In genomic region chr4:185304541-185304940, GRCh38 we compare ENCODE assay signal across 18 cellular contexts.
DNase-seq lines count a peak whose midpoint lies in the region; ATAC-seq and TF ChIP-seq lines count a peak whose summit lies in the region.
"Had no signal": no experiment of that assay in that cellular context is flagged by ENCODE, and none has a peak within 500 bp of the region (broad histone marks: within the 10 kb centered on the region; RNA-seq: fewer than 3 reads in every experiment).

No MANE protein-coding gene starts in this region.

- ATAC-seq in GM18909 (IDR thresholded peaks at IDR 0.05; ENCODE audit: poor library complexity, unreplicated experiment) (peak; percentile 0), HG03432 (IDR thresholded peaks at IDR 0.05; ENCODE audit: unreplicated experiment) (peak; percentile 0), HG02885 (IDR thresholded peaks at IDR 0.05; ENCODE audit: poor library complexity, unreplicated experiment) (no peak), natural killer cell (no peak)
- ATAC-seq: gastroesophageal sphincter had no signal

- TF ChIP-seq CTCF in brain (conservative IDR thresholded peaks at IDR 0.05) (no peak), natural killer cell (IDR thresholded peaks at IDR 0.05) (no peak)

- no peak overlapping the region for H3K4me2 ChIP-seq in skeletal muscle satellite cell (ENCODE audit: low read length)

- H3K36me3 Mint-ChIP-seq in brain, result peaks cover 44% of the 10 kb centered on the region
- no peaks in the 10 kb centered on the region for H3K36me3 Mint-ChIP-seq in natural killer cell
- H3K36me3 Mint-ChIP-seq: activated CD4-positive, alpha-beta memory T cell treated with anti-CD3 and anti-CD28 coated beads for 36 hours had no signal

- peaks cover 38% of the 10 kb centered on the region for H3K4me1 Mint-ChIP-seq in brain
- peaks cover 0 to 7% of the 10 kb centered on the region in 2 donors for H3K4me1 Mint-ChIP-seq in natural killer cell

- no peak for DNase-seq in natural killer cell
- no peak for DNase-seq in AG20443 (ENCODE audit: low spot score)
- no peak for DNase-seq in cerebellar nuclear complex (lab: John Stamatoyannopoulos, UW)
- DNase-seq: DMS79, NCI-H1092 treated with DMSO at 0.1 percent for 48 hours, NCI-H226, sigmoid colon had no signal

- H3K27ac Mint-ChIP-seq in brain (peak overlapping the region; percentile 1 to 94 (median 92)), natural killer cell (no peak overlapping the region)
- H3K27ac Mint-ChIP-seq: activated CD4-positive, alpha-beta memory T cell treated with anti-CD3 and anti-CD28 coated beads for 36 hours; activated T-helper 1 cell treated with anti-CD3 and anti-CD28 coated beads, Interleukin-12 subunit alpha, Interleukin-12 subunit beta, Interleukin-2, Interleukin-4 antibody, amounts not matched to agents 30 ng/mL and 10 ng/mL and 1 ng/mL, durations not matched to agents 14 hours and 24 hours and 36 hours; stimulated activated naive CD8-positive, alpha-beta T cell treated with anti-CD3 and anti-CD28 coated beads, Interleukin-15, Interleukin-2, amounts not matched to agents 100 ng/mL and 50 ng/mL, for 24 hours had no signal

- peaks cover 31% of the 10 kb centered on the region for H3K4me1 ChIP-seq in skeletal muscle satellite cell (ENCODE audit: control insufficient read depth, insufficient read depth, low read length)
- H3K4me1 ChIP-seq: gastroesophageal sphincter had no signal

- peaks cover 4% of the 10 kb centered on the region for H3K36me3 ChIP-seq in skeletal muscle satellite cell (ENCODE audit: insufficient read depth, low read length)
- H3K36me3 ChIP-seq: neutrophil, sigmoid colon had no signal

- no peak overlapping the region for H3K4me3 Mint-ChIP-seq in brain
- no peak overlapping the region for H3K4me3 Mint-ChIP-seq in natural killer cell
- H3K4me3 Mint-ChIP-seq: activated CD4-positive, alpha-beta memory T cell treated with anti-CD3 and anti-CD28 coated beads for 36 hours; activated T-helper 1 cell treated with anti-CD3 and anti-CD28 coated beads, Interleukin-12 subunit alpha, Interleukin-12 subunit beta, Interleukin-2, Interleukin-4 antibody, amounts not matched to agents 30 ng/mL and 10 ng/mL and 1 ng/mL, durations not matched to agents 14 hours and 24 hours and 36 hours; stimulated activated naive CD8-positive, alpha-beta T cell treated with anti-CD3 and anti-CD28 coated beads, Interleukin-15, Interleukin-2, amounts not matched to agents 100 ng/mL and 50 ng/mL, for 24 hours had no signal

- H3K9me3 Mint-ChIP-seq in brain (no peaks in the 10 kb centered on the region), natural killer cell (no peaks in the 10 kb centered on the region)
- H3K9me3 Mint-ChIP-seq: activated CD4-positive, alpha-beta memory T cell treated with anti-CD3 and anti-CD28 coated beads for 36 hours; activated T-helper 1 cell treated with anti-CD3 and anti-CD28 coated beads, Interleukin-12 subunit alpha, Interleukin-12 subunit beta, Interleukin-2, Interleukin-4 antibody, amounts not matched to agents 30 ng/mL and 10 ng/mL and 1 ng/mL, durations not matched to agents 14 hours and 24 hours and 36 hours; stimulated activated naive CD8-positive, alpha-beta T cell treated with anti-CD3 and anti-CD28 coated beads, Interleukin-15, Interleukin-2, amounts not matched to agents 100 ng/mL and 50 ng/mL, for 24 hours had no signal

- H3K9ac ChIP-seq in skeletal muscle satellite cell (ENCODE audit: low read depth, low read length), result peak overlapping the region; percentile 71
- H3K9ac ChIP-seq: BLaER1 treated with 17β-estradiol and CSF1 and Interleukin-3, amounts not matched to agents 10 nM and 100 nM had no signal

- H3K4me3 ChIP-seq in skeletal muscle satellite cell (ENCODE audit: low read length), result no peak overlapping the region
- H3K4me3 ChIP-seq: BLaER1 treated with 17β-estradiol and CSF1 and Interleukin-3, amounts not matched to agents 10 nM and 100 nM; gastroesophageal sphincter; sigmoid colon had no signal

- H3K27me3 Mint-ChIP-seq in brain (no peaks in the 10 kb centered on the region), natural killer cell (ENCODE audit: low read depth in 2 of 2) (no peaks in the 10 kb centered on the region)
- H3K27me3 Mint-ChIP-seq: activated CD4-positive, alpha-beta memory T cell treated with anti-CD3 and anti-CD28 coated beads for 36 hours; stimulated activated naive CD8-positive, alpha-beta T cell treated with anti-CD3 and anti-CD28 coated beads, Interleukin-15, Interleukin-2, amounts not matched to agents 100 ng/mL and 50 ng/mL, for 24 hours had no signal

- intact Hi-C loops in natural killer cell (cut with micrococcal nuclease), result no loop called here

- no peaks in the 10 kb centered on the region for H3K27me3 ChIP-seq in skeletal muscle satellite cell (ENCODE audit: control insufficient read depth, insufficient read depth, low read length)
- H3K27me3 ChIP-seq: BLaER1 treated with 17β-estradiol and CSF1 and Interleukin-3, amounts not matched to agents 10 nM and 100 nM; gastroesophageal sphincter; neutrophil; sigmoid colon had no signal

- H3K9me3 ChIP-seq in skeletal muscle satellite cell (replicated peaks; ENCODE audit: low read length), result no peaks in the 10 kb centered on the region
- H3K9me3 ChIP-seq: gastroesophageal sphincter, neutrophil, sigmoid colon had no signal

Comparison
In these comparisons a context has a peak if more than half of its experiments do, and no peak if none do; other contexts are left out.
1. ATAC-seq: peak in GM18909 (single experiment) and HG03432 (single experiment); none in HG02885 (single experiment) and natural killer cell (0 of 3).
2. H3K27ac Mint-ChIP-seq: peak in brain (5 of 5); none in natural killer cell (0 of 2).